In genomic region chr5:41415242-41415641, GRCh38 we compare ENCODE assay signal across 13 cellular contexts.
DNase-seq lines count a peak whose midpoint lies in the region; ATAC-seq and TF ChIP-seq lines count a peak whose summit lies in the region.
"Had no signal": no experiment of that assay in that cellular context is flagged by ENCODE, and none has a peak within 500 bp of the region (broad histone marks: within the 10 kb centered on the region; RNA-seq: fewer than 3 reads in every experiment).

No MANE protein-coding gene starts in this region.

- H3K4me2 ChIP-seq in GM23248 (ENCODE audit: unreplicated experiment) = peak overlapping the region; percentile 10
- no peak overlapping the region for H3K4me2 ChIP-seq in PC-9
- H3K4me2 ChIP-seq: BLaER1 treated with 17β-estradiol and CSF1 and Interleukin-3, amounts not matched to agents 10 nM and 100 nM; KMS-11 had no signal

- H4K20me1 ChIP-seq in GM23248 (ENCODE audit: insufficient read depth) = no peaks in the 10 kb centered on the region
- H4K20me1 ChIP-seq in PC-9 (ENCODE audit: insufficient read depth) = no peaks in the 10 kb centered on the region
- H4K20me1 ChIP-seq: BLaER1 treated with 17β-estradiol and CSF1 and Interleukin-3, amounts not matched to agents 10 nM and 100 nM had no signal

- TF ChIP-seq CTCF in PC-9 (conservative IDR thresholded peaks at IDR 0.05) (no peak), chondrocyte (IDR thresholded peaks at IDR 0.05) (no peak)

- intact Hi-C loops in PC-9 (cut with micrococcal nuclease; ENCODE audit: unreplicated experiment) = no loop called here

- CTCF ChIA-PET in PC-9 (lab: Charles Lee) = no interaction called here

- in situ Hi-C loops in GM23248 (cut with MboI) = no loop called here

- H3K27me3 ChIP-seq in ACC112 (ENCODE audit: insufficient read depth, low read length) = no peaks in the 10 kb centered on the region
- no peaks in the 10 kb centered on the region for H3K27me3 ChIP-seq in GM23248 (replicated peaks; ENCODE audit: insufficient read depth)
- H3K27me3 ChIP-seq in PC-9 (ENCODE audit: insufficient read depth, low read depth) = no peaks in the 10 kb centered on the region
- H3K27me3 ChIP-seq: BLaER1 treated with 17β-estradiol and CSF1 and Interleukin-3, amounts not matched to agents 10 nM and 100 nM had no signal

- no peaks in the 10 kb centered on the region for H3K36me3 ChIP-seq in ACC112 (ENCODE audit: insufficient read depth, low read length)
- H3K36me3 ChIP-seq in GM23248 (ENCODE audit: low read depth) = no peaks in the 10 kb centered on the region
- H3K36me3 ChIP-seq in PC-9 (ENCODE audit: low read depth) = no peaks in the 10 kb centered on the region; the same call in 1 of the 2 replicates
- H3K36me3 ChIP-seq: BLaER1 treated with 17β-estradiol and CSF1 and Interleukin-3, amounts not matched to agents 10 nM and 100 nM had no signal

- WGBS in GM23248 (ENCODE audit: low coverage in 1 of 2, low lambda C conversion rate in 2 of 2, missing lambda C conversion rate in 2 of 2), 2 experiments = 54 to 67% methylated on average over 1 of the region's 1 CpG

- peak overlapping the region; percentile 84 for H3K27ac ChIP-seq in ACC112 (ENCODE audit: low read depth, low read length)
- H3K27ac ChIP-seq in GM23248 = peak overlapping the region; percentile 45; the same call in 1 of the 2 replicates
- peak overlapping the region; percentile 8 for H3K27ac ChIP-seq in PC-9
- no peak overlapping the region for H3K27ac ChIP-seq in substantia nigra (ENCODE audit: low read depth, low read length, poor library complexity, severe bottlenecking)
- H3K27ac ChIP-seq: BLaER1 treated with 17β-estradiol and CSF1 and Interleukin-3, amounts not matched to agents 10 nM and 100 nM; KMS-11 had no signal

- H3F3A ChIP-seq in GM23248 (ENCODE audit: insufficient read depth) = peaks cover 61% of the 10 kb centered on the region
- H3F3A ChIP-seq in PC-9 (ENCODE audit: insufficient read depth, low read depth) = no peaks in the 10 kb centered on the region

- peaks cover 6% of the 10 kb centered on the region for H3K4me1 Mint-ChIP-seq in chondrocyte (ENCODE audit: low read depth)

- no peak overlapping the region for H3K27ac Mint-ChIP-seq in chondrocyte (ENCODE audit: unreplicated experiment)

- H3K4me3 Mint-ChIP-seq in chondrocyte (ENCODE audit: unreplicated experiment) = no peak overlapping the region

- no peak overlapping the region for H3K9ac ChIP-seq in GM23248
- H3K9ac ChIP-seq: BLaER1 treated with 17β-estradiol and CSF1 and Interleukin-3, amounts not matched to agents 10 nM and 100 nM; KMS-11 had no signal

- H3K4me1 ChIP-seq in ACC112 (ENCODE audit: control insufficient read depth, insufficient read depth, low read length, unreplicated experiment) (peaks cover 38% of the 10 kb centered on the region), GM23248 (ENCODE audit: insufficient read depth) (peaks cover 67% of the 10 kb centered on the region), PC-9 (replicated peaks; ENCODE audit: insufficient read depth) (peaks cover 25% of the 10 kb centered on the region)

- peak overlapping the region; percentile 18; the same call in 1 of the 2 replicates for H3K4me3 ChIP-seq in ACC112 (ENCODE audit: low read depth, low read length)
- no peak overlapping the region for H3K4me3 ChIP-seq in GM23248
- no peak overlapping the region for H3K4me3 ChIP-seq in PC-9
- H3K4me3 ChIP-seq: BLaER1 treated with 17β-estradiol and CSF1 and Interleukin-3, amounts not matched to agents 10 nM and 100 nM had no signal

- H3K9me2 ChIP-seq in GM23248 (ENCODE audit: insufficient read depth) (no peaks in the 10 kb centered on the region), PC-9 (ENCODE audit: insufficient read depth) (no peaks in the 10 kb centered on the region)

- no peak for ATAC-seq in GM21723 (IDR thresholded peaks at IDR 0.05; ENCODE audit: unreplicated experiment)

- H2AFZ ChIP-seq in ACC112 (ENCODE audit: low read length, unreplicated experiment) = no peak overlapping the region
- H2AFZ ChIP-seq in GM23248 = no peak overlapping the region
- no peak overlapping the region for H2AFZ ChIP-seq in PC-9

- BruUV-seq in PC-9 (replicated peaks; lab: Mats Ljungman, UMichigan) = no TSS peak

- POLR2A ChIA-PET in PC-9 (lab: Charles Lee; ENCODE audit: unreplicated experiment) = interaction anchor here (0.7 kb wide), 1 partner anchor 512 kb away, joined by 3 read pairs; no protein-coding TSS in a partner anchor

- H3K9me3 Mint-ChIP-seq in chondrocyte (ENCODE audit: low read depth) = no peaks in the 10 kb centered on the region

- no peaks in the 10 kb centered on the region for H3K36me3 Mint-ChIP-seq in chondrocyte (ENCODE audit: low read depth)

- no peaks in the 10 kb centered on the region for H3K9me3 ChIP-seq in GM23248 (ENCODE audit: low read depth)
- H3K9me3 ChIP-seq in PC-9 (ENCODE audit: insufficient read depth, low read depth) = 0 out of 2 replicates have a peak, but pooled peaks cover 7% of the 10 kb centered on the region
- H3K9me3 ChIP-seq: BLaER1 treated with 17β-estradiol and CSF1 and Interleukin-3, amounts not matched to agents 10 nM and 100 nM had no signal

- DNase-seq in GM23248 (peak; percentile 34), PC-9 (no peak), iris pigment epithelial cell (ENCODE audit: low read depth) (peak; percentile 6), GF-D8 (lab: John Stamatoyannopoulos, UW) (no peak), substantia nigra (lab: John Stamatoyannopoulos, UW) (no peak), chondrocyte (ENCODE audit: low spot score) (no peak)
- DNase-seq: NCI-H1930, NCI-H2171 treated with DMSO at 0.1 percent for 48 hours, NCI-H510A treated with DMSO at 0.1 percent for 48 hours had no signal

- H3K27me3 Mint-ChIP-seq in chondrocyte (ENCODE audit: low read depth) = peaks cover 9% of the 10 kb centered on the region

- no peaks in the 10 kb centered on the region for H3K79me2 ChIP-seq in ACC112 (ENCODE audit: control insufficient read depth, insufficient read depth, low read length, unreplicated experiment)
- H3K79me2 ChIP-seq in GM23248 (ENCODE audit: insufficient read depth) = no peaks in the 10 kb centered on the region
- H3K79me2 ChIP-seq in PC-9 (ENCODE audit: low read depth) = no peaks in the 10 kb centered on the region

Comparison
In these comparisons a context has a peak if more than half of its experiments do, and no peak if none do; other contexts are left out.
1. DNase-seq: peak in GM23248 (single experiment) and iris pigment epithelial cell (single experiment); none in PC-9 (0 of 2), GF-D8 (single experiment), substantia nigra (0 of 49) and chondrocyte (single experiment).